Comparison of ENCODE assay signal across 8 cellular contexts in the genomic region with DNA sequence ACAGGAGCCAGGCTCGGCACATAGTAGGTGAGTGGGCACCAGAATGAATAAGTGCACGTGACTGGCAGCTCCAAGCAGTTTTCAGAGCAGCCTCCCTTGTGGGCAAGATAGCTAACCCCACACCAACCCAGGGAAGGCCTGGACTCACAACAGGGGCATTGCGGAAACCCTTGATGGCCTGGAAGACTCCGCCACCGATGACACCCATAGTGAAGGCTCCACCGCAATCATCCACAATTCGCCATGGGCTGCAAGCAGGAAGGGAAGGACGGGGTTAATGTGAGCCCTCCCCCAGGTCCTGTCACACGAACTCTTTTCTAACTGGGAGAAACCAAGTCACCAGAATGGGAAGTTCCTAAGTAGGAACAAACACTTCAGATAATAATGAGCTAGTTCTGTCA. TPM values are rescaled to one million over a fixed set of nuclear protein-coding genes. Genes with fewer than 3 reads are reported as not detected.
DNase-seq lines count a peak whose midpoint lies in the region; ATAC-seq and TF ChIP-seq lines count a peak whose summit lies in the region.

No MANE protein-coding gene starts in this region.

- peaks cover 11% of the 10 kb centered on the region for H3K36me3 Mint-ChIP-seq in activated T-helper 1 cell treated with anti-CD3 and anti-CD28 coated beads, Interleukin-12 subunit alpha, Interleukin-12 subunit beta, Interleukin-2, Interleukin-4 antibody, amounts not matched to agents 30 ng/mL and 10 ng/mL and 1 ng/mL, durations not matched to agents 14 hours and 24 hours and 36 hours (ENCODE audit: low read depth)

- H3K9ac ChIP-seq in GM23248: peak overlapping the region; percentile 94
- peak overlapping the region; percentile 91 for H3K9ac ChIP-seq in iPS-18a (ENCODE audit: low read length)
- H3K9ac ChIP-seq in subcutaneous abdominal adipose tissue (ENCODE audit: low read length in 5 of 5): peak overlapping the region in 4 of 5 donors; percentile 80 to 91 (median 85)

- no peaks in the 10 kb centered on the region for H3K9me3 Mint-ChIP-seq in activated T-helper 1 cell treated with anti-CD3 and anti-CD28 coated beads, Interleukin-12 subunit alpha, Interleukin-12 subunit beta, Interleukin-2, Interleukin-4 antibody, amounts not matched to agents 30 ng/mL and 10 ng/mL and 1 ng/mL, durations not matched to agents 14 hours and 24 hours and 36 hours

- intact Hi-C loops in activated T-helper 1 cell treated with anti-CD3 and anti-CD28 coated beads, Interleukin-12 subunit alpha, Interleukin-12 subunit beta, Interleukin-2, Interleukin-4 antibody, amounts not matched to agents 30 ng/mL and 10 ng/mL and 1 ng/mL, durations not matched to agents 14 hours and 24 hours and 36 hours (cut with micrococcal nuclease): loop anchor here (1.0 to 10.0 kb wide), 10 partner anchors 15 to 368 kb away; a partner anchor contains a TSS

- peak; percentile 20 for DNase-seq in GM23248
- DNase-seq in activated T-helper 1 cell treated with anti-CD3 and anti-CD28 coated beads, Interleukin-12 subunit alpha, Interleukin-12 subunit beta, Interleukin-2, Interleukin-4 antibody, amounts not matched to agents 30 ng/mL and 10 ng/mL and 1 ng/mL, durations not matched to agents 14 hours and 24 hours and 36 hours (ENCODE audit: low spot score): no peak
- no peak for DNase-seq in NK-92 treated with Interleukin-12 subunit alpha and Interleukin-12 subunit beta, amount 100 ng/mL, for 24 hours (lab: John Stamatoyannopoulos, UW)
- no peak for DNase-seq in iPS-NIHi11 (ENCODE audit: low spot score)

- H3K27me3 ChIP-seq in GM23248 (replicated peaks; ENCODE audit: insufficient read depth): no peaks in the 10 kb centered on the region
- no peaks in the 10 kb centered on the region for H3K27me3 ChIP-seq in iPS-18a (ENCODE audit: control insufficient read depth, insufficient read depth, low read length)
- peaks cover 0 to 6% (median 2%) of the 10 kb centered on the region in 5 donors for H3K27me3 ChIP-seq in subcutaneous abdominal adipose tissue (ENCODE audit: control insufficient read depth in 5 of 5, insufficient read depth in 4 of 5, low read length in 5 of 5)

- H3K9me3 ChIP-seq in GM23248 (ENCODE audit: low read depth) (no peaks in the 10 kb centered on the region), iPS-18a (ENCODE audit: control insufficient read depth, low read depth, low read length) (peaks cover 9% of the 10 kb centered on the region), subcutaneous abdominal adipose tissue (ENCODE audit: control insufficient read depth in 5 of 5, low read length in 5 of 5) (peaks cover 0 to 10% (median 7%) of the 10 kb centered on the region in 5 donors)

- peak overlapping the region; percentile 100 for H3K27ac Mint-ChIP-seq in activated T-helper 1 cell treated with anti-CD3 and anti-CD28 coated beads, Interleukin-12 subunit alpha, Interleukin-12 subunit beta, Interleukin-2, Interleukin-4 antibody, amounts not matched to agents 30 ng/mL and 10 ng/mL and 1 ng/mL, durations not matched to agents 14 hours and 24 hours and 36 hours

- H3K4me2 ChIP-seq in GM23248 (ENCODE audit: unreplicated experiment): peak overlapping the region; percentile 85

- H3K4me1 ChIP-seq in GM23248 (ENCODE audit: insufficient read depth): 0 out of 2 replicates have a peak, but pooled peaks cover 4% of the 10 kb centered on the region
- no peaks in the 10 kb centered on the region for H3K4me1 ChIP-seq in iPS-18a (ENCODE audit: control insufficient read depth, low read depth, low read length)
- peaks cover 2 to 21% (median 21%) of the 10 kb centered on the region in 5 donors for H3K4me1 ChIP-seq in subcutaneous abdominal adipose tissue (ENCODE audit: control insufficient read depth in 5 of 5, insufficient read depth in 5 of 5, low read length in 5 of 5)

- peak overlapping the region; percentile 89 for H3K27ac ChIP-seq in 22Rv1
- peak overlapping the region; percentile 90 for H3K27ac ChIP-seq in GM23248
- H3K27ac ChIP-seq in iPS-18a (ENCODE audit: low read length): no peak overlapping the region
- H3K27ac ChIP-seq in subcutaneous abdominal adipose tissue (ENCODE audit: low read depth, low read length): peak overlapping the region; percentile 95

- peak overlapping the region; percentile 88 for H2AFZ ChIP-seq in GM23248

- no peaks in the 10 kb centered on the region for H4K20me1 ChIP-seq in GM23248 (ENCODE audit: insufficient read depth)

- no peaks in the 10 kb centered on the region for H3K36me3 ChIP-seq in GM23248 (ENCODE audit: low read depth)
- peaks cover 22% of the 10 kb centered on the region for H3K36me3 ChIP-seq in iPS-18a (ENCODE audit: control insufficient read depth, low read depth, low read length)
- peaks cover 0 to 28% (median 5%) of the 10 kb centered on the region in 5 donors for H3K36me3 ChIP-seq in subcutaneous abdominal adipose tissue (ENCODE audit: control insufficient read depth in 5 of 5, insufficient read depth in 5 of 5, low read length in 5 of 5)

- 29 to 39% methylated on average over 2 to 7 of the region's 9 CpGs for WGBS in GM23248 (ENCODE audit: low coverage in 1 of 2, low lambda C conversion rate in 2 of 2, missing lambda C conversion rate in 2 of 2), 2 experiments

- H3K27me3 Mint-ChIP-seq in activated T-helper 1 cell treated with anti-CD3 and anti-CD28 coated beads, Interleukin-12 subunit alpha, Interleukin-12 subunit beta, Interleukin-2, Interleukin-4 antibody, amounts not matched to agents 30 ng/mL and 10 ng/mL and 1 ng/mL, durations not matched to agents 14 hours and 24 hours and 36 hours (ENCODE audit: insufficient read depth): no peaks in the 10 kb centered on the region

- H3K4me3 ChIP-seq in GM23248 (peak overlapping the region; percentile 79), iPS-18a (ENCODE audit: low read length) (peak overlapping the region; percentile 92), subcutaneous abdominal adipose tissue (ENCODE audit: low read depth in 1 of 5, low read length in 5 of 5) (peak overlapping the region; percentile 71 to 82 (median 80))

- H3K79me2 ChIP-seq in GM23248 (ENCODE audit: insufficient read depth): peaks cover 44% of the 10 kb centered on the region

- in situ Hi-C loops in GM23248 (cut with MboI): no loop called here

- no peaks in the 10 kb centered on the region for H3F3A ChIP-seq in GM23248 (ENCODE audit: insufficient read depth)

- H3K9me2 ChIP-seq in GM23248 (ENCODE audit: insufficient read depth): no peaks in the 10 kb centered on the region

- peaks cover 8% of the 10 kb centered on the region for H3K4me1 Mint-ChIP-seq in activated T-helper 1 cell treated with anti-CD3 and anti-CD28 coated beads, Interleukin-12 subunit alpha, Interleukin-12 subunit beta, Interleukin-2, Interleukin-4 antibody, amounts not matched to agents 30 ng/mL and 10 ng/mL and 1 ng/mL, durations not matched to agents 14 hours and 24 hours and 36 hours (ENCODE audit: low read depth)

- H3K4me3 Mint-ChIP-seq in activated T-helper 1 cell treated with anti-CD3 and anti-CD28 coated beads, Interleukin-12 subunit alpha, Interleukin-12 subunit beta, Interleukin-2, Interleukin-4 antibody, amounts not matched to agents 30 ng/mL and 10 ng/mL and 1 ng/mL, durations not matched to agents 14 hours and 24 hours and 36 hours: peak overlapping the region; percentile 97

- TF ChIP-seq CTCF in 22Rv1 (IDR thresholded peaks at IDR 0.05): no peak

- ATAC-seq in GM19452 (IDR thresholded peaks at IDR 0.05; ENCODE audit: unreplicated experiment): no peak

RNA-seq across cellular contexts. Expression of a gene that starts 1.0 kb away (rescaled TPM):
- 17.8 and 26.7 TPM in 2 replicates for total RNA-seq in GM23248 (2014; rRNA removed; shearing (Covaris generic))
- polyA plus RNA-seq in GM23248 (2016; fragmentation: Nextera tagmentation; extraction: Ambion mirVana): 44.7 and 48.4 TPM in 2 replicates
- total RNA-seq in activated T-helper 1 cell treated with anti-CD3 and anti-CD28 coated beads, Interleukin-12 subunit alpha, Interleukin-12 subunit beta, Interleukin-2, Interleukin-4 antibody, amounts not matched to agents 30 ng/mL and 10 ng/mL and 1 ng/mL, durations not matched to agents 14 hours and 24 hours and 36 hours: 72.2 and 72.3 TPM in 2 replicates

RNA-seq across cellular contexts. Expression of a gene that starts 1.1 kb away (rescaled TPM):
- total RNA-seq in GM23248 (2014; rRNA removed; shearing (Covaris generic)): 18.1 and 30.3 TPM in 2 replicates
- 45.4 and 49.7 TPM in 2 replicates for polyA plus RNA-seq in GM23248 (2016; fragmentation: Nextera tagmentation; extraction: Ambion mirVana)
- 112 and 119 TPM in 2 replicates for total RNA-seq in activated T-helper 1 cell treated with anti-CD3 and anti-CD28 coated beads, Interleukin-12 subunit alpha, Interleukin-12 subunit beta, Interleukin-2, Interleukin-4 antibody, amounts not matched to agents 30 ng/mL and 10 ng/mL and 1 ng/mL, durations not matched to agents 14 hours and 24 hours and 36 hours

RNA-seq across cellular contexts. Expression of a gene that starts 14.8 kb away (rescaled TPM):
- total RNA-seq in GM23248 (2014; rRNA removed; shearing (Covaris generic)): 23.6 and 29.1 TPM in 2 replicates
- polyA plus RNA-seq in GM23248 (2016; fragmentation: Nextera tagmentation; extraction: Ambion mirVana): 54.6 and 55.5 TPM in 2 replicates
- 24.9 and 26.5 TPM in 2 replicates for total RNA-seq in activated T-helper 1 cell treated with anti-CD3 and anti-CD28 coated beads, Interleukin-12 subunit alpha, Interleukin-12 subunit beta, Interleukin-2, Interleukin-4 antibody, amounts not matched to agents 30 ng/mL and 10 ng/mL and 1 ng/mL, durations not matched to agents 14 hours and 24 hours and 36 hours

RNA-seq across cellular contexts. Expression of a gene that starts 22.2 kb away (rescaled TPM):
- total RNA-seq in GM23248 (2014; rRNA removed; shearing (Covaris generic)): 4.6 and 5.6 TPM in 2 replicates
- polyA plus RNA-seq in GM23248 (2016; fragmentation: Nextera tagmentation; extraction: Ambion mirVana): 4.4 and 4.5 TPM in 2 replicates
- total RNA-seq in activated T-helper 1 cell treated with anti-CD3 and anti-CD28 coated beads, Interleukin-12 subunit alpha, Interleukin-12 subunit beta, Interleukin-2, Interleukin-4 antibody, amounts not matched to agents 30 ng/mL and 10 ng/mL and 1 ng/mL, durations not matched to agents 14 hours and 24 hours and 36 hours: 475 and 478 TPM in 2 replicates
